Comparison of ENCODE assay signal across 33 cellular contexts in the genomic region with DNA sequence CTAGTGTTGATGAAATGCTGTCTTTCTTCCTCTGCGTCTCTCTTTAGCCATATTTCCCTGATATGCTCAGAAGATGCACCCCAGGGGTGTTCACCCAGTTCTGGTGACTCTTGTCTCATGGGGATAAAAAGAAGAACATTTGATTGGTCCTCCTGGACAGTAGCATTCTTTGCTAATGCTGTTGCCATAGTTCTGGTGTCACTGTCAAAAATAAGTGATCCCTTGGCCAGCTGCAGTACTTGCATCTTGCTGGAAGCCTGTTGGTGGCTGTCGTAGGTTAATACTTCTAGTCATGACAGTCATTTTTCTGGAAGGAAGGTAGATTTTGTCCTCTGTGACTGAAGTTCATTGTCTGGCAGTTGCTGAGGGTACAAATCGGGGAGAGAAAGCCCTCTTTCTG.
"Had no signal": no experiment of that assay in that cellular context is flagged by ENCODE, and none has a peak within 500 bp of the region (broad histone marks: within the 10 kb centered on the region; RNA-seq: fewer than 3 reads in every experiment).

No MANE protein-coding gene starts in this region.

- H3K4me3 ChIP-seq: ascending aorta, cardiac muscle cell had no signal

- H3K27me3 ChIP-seq: ascending aorta, cardiac muscle cell had no signal

- FAIRE-seq: bronchial epithelial cell, TTC549 had no signal

- ATAC-seq: activated CD4-positive, alpha-beta T cell treated with anti-CD3 and anti-CD28 coated beads for 36 hours; activated CD4-positive, CD25-positive, alpha-beta regulatory T cell treated with anti-CD3 and anti-CD28 coated beads, Interleukin-2, amount 50 U/mL, for 24 hours; activated CD8-positive, alpha-beta memory T cell treated with anti-CD3 and anti-CD28 coated beads, Interleukin-2, amount 10 ng/mL, durations not matched to agents 7 days and 5 days; activated CD8-positive, alpha-beta T cell treated with anti-CD3 and anti-CD28 coated beads, Interleukin-2, amount 10 ng/mL, durations not matched to agents 7 days and 5 days; activated naive CD8-positive, alpha-beta T cell treated with anti-CD3 and anti-CD28 coated beads, Interleukin-2, amount 50 U/mL, for 24 hours; WTC11 had no signal

- H3K27ac ChIP-seq: ascending aorta, cardiac muscle cell, WERI-Rb-1 had no signal

- H3K36me3 ChIP-seq: ascending aorta, cardiac muscle cell, WERI-Rb-1 had no signal

- H3K9me3 ChIP-seq: ascending aorta had no signal

- DNase-seq: activated CD4-positive, alpha-beta memory T cell treated with anti-CD3 and anti-CD28 coated beads, Interleukin-2, amount 10 ng/mL, durations not matched to agents 7 days and 5 days; activated CD4-positive, alpha-beta T cell treated with anti-CD3 and anti-CD28 coated beads for 1 hour; activated CD4-positive, alpha-beta T cell treated with anti-CD3 and anti-CD28 coated beads for 36 hours; activated CD4-positive, alpha-beta T cell treated with anti-CD3 and anti-CD28 coated beads for 48 hours; activated CD4-positive, alpha-beta T cell treated with anti-CD3 and anti-CD28 coated beads, Interleukin-2, amount 10 ng/mL, durations not matched to agents 7 days and 5 days; activated CD4-positive, alpha-beta T cell treated with anti-CD3 and anti-CD28 coated beads, Interleukin-2, amount 50 U/mL, for 48 hours; activated CD4-positive, CD25-positive, alpha-beta regulatory T cell; activated CD8-positive, alpha-beta memory T cell treated with anti-CD3 and anti-CD28 coated beads for 24 hours; activated CD8-positive, alpha-beta memory T cell treated with anti-CD3 and anti-CD28 coated beads, Interleukin-2, amount 10 ng/mL, durations not matched to agents 7 days and 5 days; activated CD8-positive, alpha-beta memory T cell treated with anti-CD3 and anti-CD28 coated beads, Interleukin-2, amount 50 U/mL, for 48 hours; activated CD8-positive, alpha-beta T cell treated with anti-CD3 and anti-CD28 coated beads, Interleukin-2, amount 10 ng/mL, durations not matched to agents 7 days and 5 days; activated effector memory CD4-positive, alpha-beta T cell treated with Interleukin-2 at 50 U/mL for 16 hours; activated gamma-delta T cell; activated naive CD4-positive, alpha-beta T cell treated with anti-CD3 and anti-CD28 coated beads, Interleukin-2, amount 10 ng/mL, durations not matched to agents 7 days and 5 days; activated naive CD4-positive, alpha-beta T cell treated with Interleukin-2 at 50 U/mL for 16 hours; activated naive CD8-positive, alpha-beta T cell treated with anti-CD3 and anti-CD28 coated beads, Interleukin-2, amount 10 ng/mL, durations not matched to agents 7 days and 5 days; activated naive CD8-positive, alpha-beta T cell treated with anti-CD3 and anti-CD28 coated beads, Interleukin-2, amount 50 U/mL, for 24 hours; activated T-cell treated with anti-CD3 and anti-CD28 coated beads, Interleukin-2, amount 50 U/mL, for 24 hours; activated T-cell treated with anti-CD3 and anti-CD28 coated beads, Interleukin-2, amount 50 U/mL, for 48 hours; amygdala; anterior cingulate cortex; caudate nucleus; cerebellar nuclear complex; T-helper 1 cell; T-helper 2 cell; T-helper 9 cell; WERI-Rb-1 had no signal
